ENCODE assay signal across 8 cellular contexts in genomic region chr17:28712037-28712704, GRCh38. TPM values are rescaled to one million over a fixed set of nuclear protein-coding genes. Genes with fewer than 3 reads are reported as not detected.
DNase-seq lines count a peak whose midpoint lies in the region; ATAC-seq and TF ChIP-seq lines count a peak whose summit lies in the region.

No MANE protein-coding gene starts in this region.

- peak overlapping the region; percentile 93 for H3K4me2 ChIP-seq in osteoblast (ENCODE audit: insufficient read depth, low read length)

- H4K20me1 ChIP-seq in osteoblast (ENCODE audit: insufficient read depth, low read length) = peaks cover 30% of the 10 kb centered on the region

- ATAC-seq in aorta (ENCODE audit: low FRiP score) = peak; percentile 10

- no peak for TF ChIP-seq CTCF in osteoblast (IDR thresholded peaks at IDR 0.05; ENCODE audit: extremely low read depth, low read depth, low read length)

- H3K27ac ChIP-seq in HUES64 (ENCODE audit: low read depth, low read length) (peak overlapping the region; percentile 97), osteoblast (ENCODE audit: low read depth, low read length) (peak overlapping the region; percentile 76), aorta (ENCODE audit: low read depth in 1 of 2, low read length in 2 of 2) (no peak overlapping the region)

- no peak for TF ChIP-seq POLR2A in erythroblast (IDR thresholded peaks at IDR 0.05; ENCODE audit: low read length)

- H3K36me3 ChIP-seq in HUES64 (ENCODE audit: insufficient read depth, low read length) (peaks cover 29% of the 10 kb centered on the region), osteoblast (ENCODE audit: insufficient read depth, low read length) (peaks cover 35% of the 10 kb centered on the region), aorta (ENCODE audit: control insufficient read depth in 1 of 2, insufficient read depth in 2 of 2, low read length in 1 of 2) (peaks cover 0 to 2% of the 10 kb centered on the region in 2 donors)

- H3K9me3 ChIP-seq in HUES64 (ENCODE audit: insufficient read depth, low read depth, low read length) (no peaks in the 10 kb centered on the region), osteoblast (ENCODE audit: low read depth, low read length) (no peaks in the 10 kb centered on the region), aorta (ENCODE audit: control insufficient read depth, low read length) (no peaks in the 10 kb centered on the region)

- H2AFZ ChIP-seq in osteoblast (ENCODE audit: low read length) = no peak overlapping the region

- H3K4me3 ChIP-seq in HUES64 (ENCODE audit: low read length) = peak overlapping the region; percentile 70
- H3K4me3 ChIP-seq in osteoblast (ENCODE audit: insufficient read depth, low read length) = peak overlapping the region; percentile 77
- H3K4me3 ChIP-seq in aorta (ENCODE audit: low read length in 2 of 2) = no peak overlapping the region

- peak; percentile 69 for DNase-seq in ELF-1 (ENCODE audit: low read depth, low spot score)
- peak; percentile 49 to 59 for DNase-seq in activated CD4-positive, alpha-beta T cell treated with anti-CD3 and anti-CD28 coated beads, Interleukin-2, amount 50 U/mL, for 4 hours
- peak; percentile 52 to 57 for DNase-seq in erythroblast (lab: John Stamatoyannopoulos, UW)
- DNase-seq in osteoblast (ENCODE audit: insufficient read length, low spot score, missing footprints) = peak; percentile 85
- DNase-seq in aorta = peak; percentile 78 to 84
- no peak for DNase-seq in NCI-H1694 treated with DMSO at 0.1 percent for 48 hours (lab: John Stamatoyannopoulos, UW)
- no peak for DNase-seq in NCI-H2107 treated with DMSO at 0.1 percent for 48 hours (lab: John Stamatoyannopoulos, UW; ENCODE audit: unreplicated experiment)

- H3K4me1 ChIP-seq in HUES64 (ENCODE audit: insufficient read depth, low read length) = peaks cover 16% of the 10 kb centered on the region
- H3K4me1 ChIP-seq in osteoblast (ENCODE audit: insufficient read depth, low read length) = peaks cover 33% of the 10 kb centered on the region
- no peaks in the 10 kb centered on the region for H3K4me1 ChIP-seq in aorta (ENCODE audit: control insufficient read depth in 1 of 2, insufficient read depth in 2 of 2, low read length in 2 of 2)

- intact Hi-C loops in aorta (cut with DNase I) = loop anchor here in 1 of 2 donors (5.0 kb wide), 1 partner anchor 50 kb away; the partner anchor contains the start of genes SDF2 and SUPT6H

- peak overlapping the region; percentile 96 for H3K9ac ChIP-seq in HUES64 (ENCODE audit: low read depth, low read length)

- WGBS in HUES64 = 12% methylated on average over 34 of the region's 34 CpGs
- WGBS in aorta, 2 donors = 45 to 47% methylated on average over 34 of the region's 34 CpGs

- H3K79me2 ChIP-seq in osteoblast (ENCODE audit: insufficient read depth, low read length) = peaks cover 24% of the 10 kb centered on the region

- no peaks in the 10 kb centered on the region for H3K27me3 ChIP-seq in HUES64 (ENCODE audit: insufficient read depth, low read length)
- no peaks in the 10 kb centered on the region for H3K27me3 ChIP-seq in osteoblast (ENCODE audit: insufficient read depth, low read length)
- no peaks in the 10 kb centered on the region for H3K27me3 ChIP-seq in aorta (ENCODE audit: control insufficient read depth in 1 of 2, insufficient read depth in 2 of 2, low read length in 1 of 2)

RNA-seq across cellular contexts. Expression of gene PROCA1, which starts 0.5 kb away (rescaled TPM):
- polyA plus RNA-seq in HUES64 (2013, experiment 1 of 2) = 8.7 TPM
- 9.2 TPM for polyA plus RNA-seq in HUES64 (2013, experiment 2 of 2)
- total RNA-seq in osteoblast (0.36 and 0.88 TPM in 2 replicates), aorta (1 to 10 TPM in 1 of 2 donors, under 1 TPM in 1; 0.78 to 6.6 TPM)
- polyA plus RNA-seq in aorta = 1 to 10 TPM; 5.1 to 5.3 TPM

RNA-seq across cellular contexts. Expression of gene RAB34, which starts 5.5 kb away (rescaled TPM):
- polyA plus RNA-seq in HUES64 (2013, experiment 1 of 2) = 182 TPM
- polyA plus RNA-seq in HUES64 (2013, experiment 2 of 2) = 154 TPM
- total RNA-seq in osteoblast (176 and 186 TPM in 2 replicates), aorta (100 to 1,000 TPM; 107 to 115 TPM)
- polyA plus RNA-seq in aorta = 100 to 1,000 TPM; 133 to 303 TPM

RNA-seq across cellular contexts. Expression of gene RPL23A, which starts 7.6 kb away (rescaled TPM):
- 2,115 TPM for polyA plus RNA-seq in HUES64 (2013, experiment 1 of 2)
- polyA plus RNA-seq in HUES64 (2013, experiment 2 of 2) = 2,394 TPM
- total RNA-seq in osteoblast (428 and 494 TPM in 2 replicates), aorta (1,000 to 10,000 TPM; 1,133 to 1,177 TPM)
- polyA plus RNA-seq in aorta = 1,000 to 10,000 TPM; 1,641 to 1,888 TPM

RNA-seq across cellular contexts. Expression of gene TLCD1, which starts 13.9 kb away (rescaled TPM):
- polyA plus RNA-seq in HUES64 (2013, experiment 1 of 2) = 32.9 TPM
- polyA plus RNA-seq in HUES64 (2013, experiment 2 of 2) = 35.6 TPM
- total RNA-seq in osteoblast = 3.2 and 4.0 TPM in 2 replicates
- 1 to 10 TPM in 1 of 2 donors, under 1 TPM in 1; 0.90 to 2.5 TPM for total RNA-seq in aorta
- 1 to 10 TPM in 1 of 2 donors, not detected in 1; 1.5 TPM for polyA plus RNA-seq in aorta

RNA-seq across cellular contexts. Expression of gene NEK8, which starts 16.4 kb away (rescaled TPM):
- polyA plus RNA-seq in HUES64 (2013, experiment 1 of 2) = 10.3 TPM
- 8.4 TPM for polyA plus RNA-seq in HUES64 (2013, experiment 2 of 2)
- total RNA-seq in osteoblast (6.2 and 7.2 TPM in 2 replicates), aorta (1 to 10 TPM; 1.6 to 4.5 TPM)
- 1 to 10 TPM; 2.0 to 5.3 TPM for polyA plus RNA-seq in aorta

Comparison
In these comparisons a context has a peak if more than half of its experiments do, and no peak if none do; other contexts are left out.
1. DNase-seq: peak in ELF-1 (single experiment), activated CD4-positive, alpha-beta T cell treated with anti-CD3 and anti-CD28 coated beads, Interleukin-2, amount 50 U/mL, for 4 hours (2 of 2), erythroblast (2 of 2), osteoblast (single experiment) and aorta (2 of 2); none in NCI-H1694 treated with DMSO at 0.1 percent for 48 hours (single experiment) and NCI-H2107 treated with DMSO at 0.1 percent for 48 hours (single experiment).
2. H3K27ac ChIP-seq: peak in HUES64 (single experiment) and osteoblast (single experiment); none in aorta (0 of 2).
3. H3K4me3 ChIP-seq: peak in HUES64 (single experiment) and osteoblast (single experiment); none in aorta (0 of 2).